ENCODE assay signal across 8 cellular contexts in the genomic region with DNA sequence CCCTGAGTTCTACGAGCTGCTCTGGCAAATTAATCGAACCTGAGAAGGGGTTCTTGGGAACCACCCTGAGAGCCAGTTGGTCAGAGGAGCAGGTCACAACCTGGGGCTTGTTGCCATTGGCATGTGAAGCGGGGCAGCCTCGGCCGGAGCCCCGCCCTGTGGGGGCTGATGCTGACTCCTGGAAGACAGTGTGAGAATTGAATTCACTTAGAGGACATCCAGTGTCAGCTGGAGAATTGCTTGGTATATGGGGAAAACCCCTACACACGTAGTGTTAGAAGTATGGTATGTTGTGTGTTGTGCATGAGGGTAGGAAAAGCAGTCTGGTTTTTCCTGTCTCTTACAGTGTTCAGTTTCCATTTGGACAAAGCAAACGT.
DNase-seq lines count a peak whose midpoint lies in the region; ATAC-seq, FAIRE-seq and TF ChIP-seq lines count a peak whose summit lies in the region.

No MANE protein-coding gene starts in this region.

- H3K36me3 ChIP-seq in brain microvascular endothelial cell (replicated peaks) (no peaks in the 10 kb centered on the region), mucosa of stomach (ENCODE audit: control insufficient read depth, insufficient read depth, low read length) (peaks cover 14% of the 10 kb centered on the region)

- peak; percentile 34 for DNase-seq in brain microvascular endothelial cell
- DNase-seq in epidermal melanocyte (ENCODE audit: insufficient read length, low spot score), result no peak
- no peak for DNase-seq in AG08396 (ENCODE audit: low spot score)
- no peak for DNase-seq in D721Med (ENCODE audit: insufficient read length, low spot score)
- no peak for DNase-seq in OCI-M1 (lab: John Stamatoyannopoulos, UW)

- H3K9ac ChIP-seq in mucosa of stomach (ENCODE audit: low read length), result peak overlapping the region; percentile 20

- in situ Hi-C loops in brain microvascular endothelial cell (cut with HindIII; ENCODE audit: low pct_ligation_motif_present, low sequenced_read_pairs), result no loop called here

- H3K27me3 ChIP-seq in brain microvascular endothelial cell (replicated peaks), result no peaks in the 10 kb centered on the region
- H3K27me3 ChIP-seq in mucosa of stomach (ENCODE audit: control insufficient read depth, insufficient read depth, low read length), result no peaks in the 10 kb centered on the region

- ATAC-seq in GM19043 (IDR thresholded peaks at IDR 0.05; ENCODE audit: low read depth, unreplicated experiment) (peak; percentile 29), HG03045 (IDR thresholded peaks at IDR 0.05; ENCODE audit: unreplicated experiment) (peak; percentile 27)

- no peak overlapping the region for H3K27ac ChIP-seq in brain microvascular endothelial cell

- TF ChIP-seq CTCF in brain microvascular endothelial cell (IDR thresholded peaks at IDR 0.05; ENCODE audit: low read depth, low read length, missing control alignments), result no peak
- TF ChIP-seq CTCF in D721Med (IDR thresholded peaks at IDR 0.05; ENCODE audit: insufficient read depth, missing control alignments), result no peak

- H3K4me3 ChIP-seq in brain microvascular endothelial cell (ENCODE audit: low read depth, low read length) (no peak overlapping the region), mucosa of stomach (ENCODE audit: low read length) (no peak overlapping the region)

- H3K4me1 ChIP-seq in mucosa of stomach (ENCODE audit: control insufficient read depth, insufficient read depth, low read length), result peaks cover 81% of the 10 kb centered on the region

- no peaks in the 10 kb centered on the region for H3K9me3 ChIP-seq in mucosa of stomach (ENCODE audit: control insufficient read depth, low read length)

- no peak for FAIRE-seq in D721Med (lab: Jason Lieb, UNC)
